ENCODE assay signal across 29 cellular contexts in the genomic region with DNA sequence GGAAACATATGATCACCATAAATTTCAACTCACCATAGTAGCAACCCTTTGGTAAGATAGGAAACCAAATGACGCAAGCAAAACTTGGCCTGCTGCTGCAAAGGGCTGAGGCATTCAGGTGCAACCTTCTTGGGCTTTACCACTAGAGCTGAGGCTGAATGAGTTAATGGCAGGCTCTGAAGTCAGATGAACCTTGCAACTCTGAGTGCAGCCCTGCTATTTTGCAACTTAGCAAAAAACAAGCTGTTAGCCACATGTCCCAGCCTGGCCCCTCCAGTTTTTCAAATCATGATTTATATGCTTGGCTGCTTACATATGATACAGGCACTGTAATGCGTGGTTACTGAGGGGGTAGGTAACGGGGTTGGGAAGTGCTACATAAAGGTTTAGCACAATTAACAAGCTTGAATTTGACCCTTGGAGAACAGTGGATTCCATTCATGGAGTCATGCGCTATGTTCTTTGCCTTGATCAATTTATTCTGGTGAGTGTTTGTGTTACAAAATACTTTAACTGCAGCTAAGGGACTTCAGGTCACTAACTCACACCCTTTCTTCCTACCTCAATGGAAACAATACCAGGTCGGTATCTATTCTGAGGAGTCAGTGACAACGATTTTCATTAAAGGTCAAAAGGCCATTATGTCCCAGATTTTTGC.
DNase-seq lines count a peak whose midpoint lies in the region; ATAC-seq and TF ChIP-seq lines count a peak whose summit lies in the region.
"Had no signal": no experiment of that assay in that cellular context is flagged by ENCODE, and none has a peak within 500 bp of the region (broad histone marks: within the 10 kb centered on the region; RNA-seq: fewer than 3 reads in every experiment).

No MANE protein-coding gene starts in this region.

- TF ChIP-seq CTCF in right lobe of liver (IDR thresholded peaks at IDR 0.05), result no peak

- no peak overlapping the region for H3K4me3 Mint-ChIP-seq in stimulated activated naive B cell treated with anti-CD40 and anti-IgM and Interleukin-4, amounts not matched to agents 10 μg/mL and 1 μg/mL and 100 μg/mL, for 72 hours
- H3K4me3 Mint-ChIP-seq: activated CD4-positive, alpha-beta T cell treated with anti-CD3 and anti-CD28 coated beads for 36 hours; activated CD8-positive, alpha-beta T cell treated with anti-CD3 and anti-CD28 coated beads, Interleukin-2, amount 10 ng/mL, durations not matched to agents 7 days and 5 days; central memory CD8-positive, alpha-beta T cell; dendritic cell treated with granulocyte-macrophage colony-stimulating factor and Interleukin-4, amounts not matched to agents 40 ng/mL and 50 ng/mL, for 4 days; neural progenitor cell had no signal

- DNase-seq in fibroblast of gingiva (ENCODE audit: low read depth) (peak; percentile 42), right lobe of liver (peak in 1 of 3 donors; percentile 57), posterior cingulate gyrus (no peak)
- DNase-seq in stimulated activated naive B cell treated with anti-CD40 and anti-IgM and Interleukin-4, amounts not matched to agents 10 μg/mL and 1 μg/mL and 100 μg/mL, for 72 hours, result no peak
- DNase-seq: activated CD4-positive, alpha-beta T cell treated with anti-CD3 and anti-CD28 coated beads for 36 hours; activated CD8-positive, alpha-beta T cell treated with anti-CD3 and anti-CD28 coated beads, Interleukin-2, amount 10 ng/mL, durations not matched to agents 7 days and 5 days; activated naive CD4-positive, alpha-beta T cell treated with anti-CD3 and anti-CD28 coated beads, Interleukin-2, amount 50 U/mL, for 16 hours; body of pancreas; GM23248; hypothalamus; NCI-H1092 treated with DMSO at 0.1 percent for 48 hours; NCI-H748 treated with DMSO at 0.1 percent for 48 hours; pancreas; SJCRH30; stimulated activated CD8-positive, alpha-beta memory T cell treated with anti-CD3 and anti-CD28 coated beads, Interleukin-4, amount 100 ng/mL, for 48 hours; stomach; T1000; thyroid gland had no signal

- H3K27me3 Mint-ChIP-seq in stimulated activated naive B cell treated with anti-CD40 and anti-IgM and Interleukin-4, amounts not matched to agents 10 μg/mL and 1 μg/mL and 100 μg/mL, for 72 hours, result no peaks in the 10 kb centered on the region
- H3K27me3 Mint-ChIP-seq: activated CD4-positive, alpha-beta T cell treated with anti-CD3 and anti-CD28 coated beads for 36 hours; central memory CD8-positive, alpha-beta T cell; dendritic cell treated with granulocyte-macrophage colony-stimulating factor and Interleukin-4, amounts not matched to agents 40 ng/mL and 50 ng/mL, for 4 days had no signal

- TF ChIP-seq POLR2A in right lobe of liver (IDR thresholded peaks at IDR 0.05), result no peak

- intact Hi-C loops in right lobe of liver (cut with DNase I) (no loop called here), posterior cingulate gyrus (cut with DNase I) (no loop called here)

- no peaks in the 10 kb centered on the region for H3K9me3 ChIP-seq in BLaER1 treated with 17β-estradiol and CSF1 and Interleukin-3, amounts not matched to agents 10 nM and 100 nM (replicated peaks in 1 of 11)
- H3K9me3 ChIP-seq in right lobe of liver, result no peaks in the 10 kb centered on the region
- H3K9me3 ChIP-seq: body of pancreas, pancreas, SJCRH30, stomach, thyroid gland, vagina had no signal

- H3K27me3 ChIP-seq in BLaER1 treated with 17β-estradiol and CSF1 and Interleukin-3, amounts not matched to agents 10 nM and 100 nM, result no peaks in the 10 kb centered on the region
- H3K27me3 ChIP-seq in right lobe of liver, result no peaks in the 10 kb centered on the region
- H3K27me3 ChIP-seq: body of pancreas, neural progenitor cell, pancreas, SJCRH30, stomach, thyroid gland, vagina had no signal

- WGBS in right lobe of liver (ENCODE audit: insufficient coverage, low coverage, low lambda C conversion rate, missing lambda C conversion rate), result 32% methylated on average over 6 of the region's 6 CpGs

- no peaks in the 10 kb centered on the region for H3K36me3 ChIP-seq in BLaER1 treated with 17β-estradiol and CSF1 and Interleukin-3, amounts not matched to agents 10 nM and 100 nM
- H3K36me3 ChIP-seq in right lobe of liver, result no peaks in the 10 kb centered on the region
- H3K36me3 ChIP-seq: neural progenitor cell, pancreas, SJCRH30, stomach, thyroid gland, vagina had no signal

- peak overlapping the region in 8 of 11 experiments; percentile 25 to 73 (median 48); a peak in 15 of 22 replicates for H3K4me2 ChIP-seq in BLaER1 treated with 17β-estradiol and CSF1 and Interleukin-3, amounts not matched to agents 10 nM and 100 nM
- H3K4me2 ChIP-seq: neural progenitor cell had no signal

- no peak overlapping the region for H3K27ac Mint-ChIP-seq in stimulated activated naive B cell treated with anti-CD40 and anti-IgM and Interleukin-4, amounts not matched to agents 10 μg/mL and 1 μg/mL and 100 μg/mL, for 72 hours
- H3K27ac Mint-ChIP-seq: activated CD4-positive, alpha-beta T cell treated with anti-CD3 and anti-CD28 coated beads for 36 hours; activated CD8-positive, alpha-beta T cell treated with anti-CD3 and anti-CD28 coated beads, Interleukin-2, amount 10 ng/mL, durations not matched to agents 7 days and 5 days; activated T-helper 2 cell treated with anti-CD3 and anti-CD28 coated beads, Interferon-gamma antibody, Interleukin-2, Interleukin-4, amounts not matched to agents 10 μg/mL and 5 μg/mL and 100 μg/mL, durations not matched to agents 14 hours and 24 hours and 36 hours; dendritic cell treated with granulocyte-macrophage colony-stimulating factor and Interleukin-4, amounts not matched to agents 40 ng/mL and 50 ng/mL, for 4 days had no signal

- H4K20me1 ChIP-seq in BLaER1 treated with 17β-estradiol and CSF1 and Interleukin-3, amounts not matched to agents 10 nM and 100 nM, result no peaks in the 10 kb centered on the region

- no peaks in the 10 kb centered on the region for H3K36me3 Mint-ChIP-seq in stimulated activated naive B cell treated with anti-CD40 and anti-IgM and Interleukin-4, amounts not matched to agents 10 μg/mL and 1 μg/mL and 100 μg/mL, for 72 hours
- H3K36me3 Mint-ChIP-seq: neural progenitor cell had no signal

- H3K4me3 ChIP-seq in BLaER1 treated with 17β-estradiol and CSF1 and Interleukin-3, amounts not matched to agents 10 nM and 100 nM, result no peak overlapping the region
- H3K4me3 ChIP-seq in right lobe of liver, result no peak overlapping the region
- H3K4me3 ChIP-seq: body of pancreas, GM23248, neural progenitor cell, pancreas, SJCRH30, stomach, thyroid gland, vagina had no signal

- ATAC-seq in HG02798 (IDR thresholded peaks at IDR 0.05; ENCODE audit: poor library complexity, unreplicated experiment) (peak; percentile 46), right lobe of liver (peak; percentile 69 to 93 (median 84)), GM21723 (IDR thresholded peaks at IDR 0.05; ENCODE audit: unreplicated experiment) (no peak), SK-N-SH treated with all-trans-retinoic acid at 6 μM for 48 hours (no peak)
- no peak for ATAC-seq in stimulated activated naive B cell treated with anti-CD40 and anti-IgM and Interleukin-4, amounts not matched to agents 10 μg/mL and 1 μg/mL and 100 μg/mL, for 72 hours (replicated peaks)
- ATAC-seq: activated CD4-positive, alpha-beta T cell treated with anti-CD3 and anti-CD28 coated beads for 36 hours; activated CD8-positive, alpha-beta T cell treated with anti-CD3 and anti-CD28 coated beads, Interleukin-2, amount 10 ng/mL, durations not matched to agents 7 days and 5 days; body of pancreas; esophagus mucosa; pancreas had no signal

- H3K9ac ChIP-seq in BLaER1 treated with 17β-estradiol and CSF1 and Interleukin-3, amounts not matched to agents 10 nM and 100 nM, result no peak overlapping the region
- H3K9ac ChIP-seq: GM23248, neural progenitor cell had no signal

- H3K9me3 Mint-ChIP-seq in stimulated activated naive B cell treated with anti-CD40 and anti-IgM and Interleukin-4, amounts not matched to agents 10 μg/mL and 1 μg/mL and 100 μg/mL, for 72 hours, result peaks cover 0 to 3% of the 10 kb centered on the region in 2 donors
- H3K9me3 Mint-ChIP-seq: activated T-helper 2 cell treated with anti-CD3 and anti-CD28 coated beads, Interferon-gamma antibody, Interleukin-2, Interleukin-4, amounts not matched to agents 10 μg/mL and 5 μg/mL and 100 μg/mL, durations not matched to agents 14 hours and 24 hours and 36 hours; dendritic cell treated with granulocyte-macrophage colony-stimulating factor and Interleukin-4, amounts not matched to agents 40 ng/mL and 50 ng/mL, for 4 days; neural progenitor cell had no signal

- H3K27ac ChIP-seq in BLaER1 treated with 17β-estradiol and CSF1 and Interleukin-3, amounts not matched to agents 10 nM and 100 nM, result no peak overlapping the region
- H3K27ac ChIP-seq in right lobe of liver, result peak overlapping the region in 2 of 3 donors; percentile 19 to 21
- H3K27ac ChIP-seq: body of pancreas, GM23248, neural progenitor cell, pancreas, SJCRH30, stomach, thyroid gland, vagina, VCaP had no signal

- H3K4me1 ChIP-seq in BLaER1 treated with 17β-estradiol and CSF1 and Interleukin-3, amounts not matched to agents 10 nM and 100 nM, result peaks cover 0 to 50% (median 41%) of the 10 kb centered on the region in 10 experiments; a peak in 16 of 20 replicates
- peaks cover 0 to 15% (median 0%) of the 10 kb centered on the region in 4 donors for H3K4me1 ChIP-seq in right lobe of liver
- H3K4me1 ChIP-seq: body of pancreas, neural progenitor cell, pancreas, SJCRH30, thyroid gland, vagina had no signal

- H3K4me1 Mint-ChIP-seq in stimulated activated naive B cell treated with anti-CD40 and anti-IgM and Interleukin-4, amounts not matched to agents 10 μg/mL and 1 μg/mL and 100 μg/mL, for 72 hours, result no peaks in the 10 kb centered on the region
- H3K4me1 Mint-ChIP-seq: activated CD4-positive, alpha-beta T cell treated with anti-CD3 and anti-CD28 coated beads for 36 hours; central memory CD8-positive, alpha-beta T cell had no signal

TF ChIP-seq in SK-N-SH treated with all-trans-retinoic acid at 6 μM for 48 hours, 23 proteins besides CTCF, POLR2A, EP300 and RAD21 (continues in another document):
- no peak for TF ChIP-seq GLIS3 (CRISPR knock-in tag; IDR thresholded peaks at IDR 0.05)
- TF ChIP-seq RARB (CRISPR knock-in tag; IDR thresholded peaks at IDR 0.05), result no peak
- TF ChIP-seq, protein P1, sequence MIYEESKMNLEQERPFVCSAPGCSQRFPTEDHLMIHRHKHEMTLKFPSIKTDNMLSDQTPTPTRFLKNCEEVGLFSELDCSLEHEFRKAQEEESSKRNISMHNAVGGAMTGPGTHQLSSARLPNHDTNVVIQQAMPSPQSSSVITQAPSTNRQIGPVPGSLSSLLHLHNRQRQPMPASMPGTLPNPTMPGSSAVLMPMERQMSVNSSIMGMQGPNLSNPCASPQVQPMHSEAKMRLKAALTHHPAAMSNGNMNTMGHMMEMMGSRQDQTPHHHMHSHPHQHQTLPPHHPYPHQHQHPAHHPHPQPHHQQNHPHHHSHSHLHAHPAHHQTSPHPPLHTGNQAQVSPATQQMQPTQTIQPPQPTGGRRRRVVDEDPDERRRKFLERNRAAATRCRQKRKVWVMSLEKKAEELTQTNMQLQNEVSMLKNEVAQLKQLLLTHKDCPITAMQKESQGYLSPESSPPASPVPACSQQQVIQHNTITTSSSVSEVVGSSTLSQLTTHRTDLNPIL (CRISPR knock-in tag; IDR thresholded peaks at IDR 0.05; ENCODE audit: low read depth), result no peak
- TF ChIP-seq TCF4 (CRISPR knock-in tag; IDR thresholded peaks at IDR 0.05; ENCODE audit: borderline replicate concordance), result no peak
- TF ChIP-seq ZNF565 (CRISPR knock-in tag; conservative IDR thresholded peaks at IDR 0.05; ENCODE audit: low read depth), result no peak
- no peak for TF ChIP-seq ZNF70 (CRISPR knock-in tag; IDR thresholded peaks at IDR 0.05)
- TF ChIP-seq OSR1 (CRISPR knock-in tag; IDR thresholded peaks at IDR 0.05), result no peak

Comparison
In these comparisons a context has a peak if more than half of its experiments do, and no peak if none do; other contexts are left out.
1. H3K27ac ChIP-seq: peak in right lobe of liver (2 of 3); none in BLaER1 treated with 17β-estradiol and CSF1 and Interleukin-3, amounts not matched to agents 10 nM and 100 nM (0 of 11).
2. ATAC-seq: peak in HG02798 (single experiment) and right lobe of liver (4 of 4); none in stimulated activated naive B cell treated with anti-CD40 and anti-IgM and Interleukin-4, amounts not matched to agents 10 μg/mL and 1 μg/mL and 100 μg/mL, for 72 hours (0 of 2), GM21723 (single experiment) and SK-N-SH treated with all-trans-retinoic acid at 6 μM for 48 hours (single experiment).